In the genomic region with DNA sequence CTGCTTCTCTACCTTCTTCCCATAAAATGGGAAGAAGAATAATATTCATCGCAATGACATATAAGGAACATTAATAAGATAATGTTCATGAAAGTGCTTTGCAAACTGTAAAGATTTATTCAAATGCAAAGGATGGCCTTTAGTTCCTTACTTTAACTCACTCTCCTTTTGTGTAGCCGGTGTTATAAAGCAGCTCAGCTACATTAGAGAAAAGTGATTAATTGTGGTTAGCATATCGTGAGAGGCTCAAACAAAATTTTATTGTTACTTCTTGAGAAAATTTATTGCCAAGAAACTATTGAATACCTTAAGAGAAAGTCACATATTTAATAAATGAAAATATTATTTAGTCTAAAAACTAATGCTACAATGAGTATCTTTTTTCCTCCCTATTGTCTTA, we compare ENCODE assay signal across 27 cellular contexts.
"Had no signal": no experiment of that assay in that cellular context is flagged by ENCODE, and none has a peak within 500 bp of the region (broad histone marks: within the 10 kb centered on the region; RNA-seq: fewer than 3 reads in every experiment).

No MANE protein-coding gene starts in this region.

- H3K4me3 ChIP-seq: cardiac muscle cell, left ventricle myocardium inferior, ovary, psoas muscle, stomach, suprapubic skin, tibial nerve had no signal

- H3K36me3 ChIP-seq: cardiac muscle cell, left ventricle myocardium inferior, neutrophil, ovary, stomach, suprapubic skin, tibial nerve, WERI-Rb-1 had no signal

- DNase-seq: activated CD4-positive, alpha-beta T cell treated with anti-CD3 and anti-CD28 coated beads, Interleukin-2, amount 10 ng/mL, durations not matched to agents 7 days and 5 days; activated CD4-positive, CD25-positive, alpha-beta regulatory T cell treated with anti-CD3 and anti-CD28 coated beads, Interleukin-2, amount 50 U/mL, for 72 hours; activated CD8-positive, alpha-beta memory T cell treated with anti-CD3 and anti-CD28 coated beads, Interleukin-2, amount 10 ng/mL, durations not matched to agents 7 days and 5 days; activated CD8-positive, alpha-beta T cell treated with anti-CD3 and anti-CD28 coated beads for 36 hours; activated effector memory CD4-positive, alpha-beta T cell treated with anti-CD3 and anti-CD28 coated beads, Interleukin-2, amount 50 U/mL, for 16 hours; activated naive CD4-positive, alpha-beta T cell treated with anti-CD3 and anti-CD28 coated beads, Interleukin-2, amount 10 ng/mL, durations not matched to agents 7 days and 5 days; activated T-cell treated with anti-CD3 and anti-CD28 coated beads for 4 hours; amygdala; effector CD4-positive, alpha-beta T cell; erythroblast; foreskin melanocyte; glutamatergic neuron; hippocampal formation; left ventricle myocardium inferior; ovary; psoas muscle; right cardiac atrium; small intestine; stimulated activated CD4-positive, alpha-beta T cell treated with anti-CD3 and anti-CD28 coated beads, Interleukin-15, amount 100 ng/mL, for 24 hours; stomach; WERI-Rb-1 had no signal

- H3K9me3 ChIP-seq: neutrophil, ovary, psoas muscle had no signal

- ATAC-seq: activated CD8-positive, alpha-beta memory T cell treated with anti-CD3 and anti-CD28 coated beads, Interleukin-2, amount 10 ng/mL, durations not matched to agents 7 days and 5 days; activated CD8-positive, alpha-beta T cell treated with anti-CD3 and anti-CD28 coated beads for 36 hours; natural killer cell treated with Interleukin-12 subunit alpha and Interleukin-12 subunit beta and Interleukin-15 and Interleukin-18, amount 100 ng/mL, for 72 hours; psoas muscle; right cardiac atrium; stimulated activated memory B cell treated with anti-CD40 and anti-IgM and Interleukin-4, amounts not matched to agents 10 μg/mL and 1 μg/mL and 100 μg/mL, for 72 hours had no signal

- H3K4me1 ChIP-seq: left ventricle myocardium inferior, psoas muscle, stomach, suprapubic skin had no signal

- H3K27me3 ChIP-seq: cardiac muscle cell, neutrophil, ovary, stomach, suprapubic skin, tibial nerve had no signal

- H3K27ac ChIP-seq: cardiac muscle cell, left ventricle myocardium inferior, neutrophil, ovary, psoas muscle, stomach, suprapubic skin, tibial nerve, WERI-Rb-1 had no signal
